In the genomic region with DNA sequence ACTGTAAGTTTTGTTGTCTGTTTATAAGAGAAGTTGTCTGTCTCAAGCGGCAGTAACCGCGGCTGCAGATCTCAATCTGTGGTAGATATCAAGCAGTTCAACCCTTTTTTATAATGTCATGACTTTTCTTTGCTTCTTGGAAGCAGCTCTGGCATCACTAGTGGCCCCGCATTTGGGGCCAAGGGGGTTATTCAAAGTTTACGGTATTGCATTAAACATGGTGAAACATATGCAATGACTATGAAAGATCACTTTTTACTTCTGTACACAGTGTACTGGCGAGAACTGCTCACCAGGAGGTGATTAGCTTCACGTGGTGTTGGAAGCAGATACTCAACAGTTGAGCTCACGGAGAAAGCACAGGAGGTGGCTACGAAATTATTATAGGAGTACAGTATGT, we compare ENCODE assay signal across 23 cellular contexts. TPM values are rescaled to one million over a fixed set of nuclear protein-coding genes. Genes with fewer than 3 reads are reported as not detected.
DNase-seq lines count a peak whose midpoint lies in the region; TF ChIP-seq lines count a peak whose summit lies in the region.
"Had no signal": no experiment of that assay in that cellular context is flagged by ENCODE, and none has a peak within 500 bp of the region (broad histone marks: within the 10 kb centered on the region; RNA-seq: fewer than 3 reads in every experiment).

No MANE protein-coding gene starts in this region.

- no TSS peak for BruUV-seq in PC-9 (replicated peaks; lab: Mats Ljungman, UMichigan)

- H3K27ac ChIP-seq in VCaP = no peak overlapping the region
- peak overlapping the region; percentile 39 for H3K27ac ChIP-seq in hepatocyte
- peak overlapping the region in 3 of 8 donors; percentile 4 to 59 (median 14) for H3K27ac ChIP-seq in spleen
- no peak overlapping the region for H3K27ac ChIP-seq in PC-9
- H3K27ac ChIP-seq: heart left ventricle had no signal

- intact Hi-C loops in activated CD4-positive, alpha-beta memory T cell treated with anti-CD3 and anti-CD28 coated beads for 36 hours (cut with micrococcal nuclease) = loop anchor here (1.0 kb wide), 1 partner anchor 142 kb away; no protein-coding TSS in a partner anchor
- intact Hi-C loops in spleen (cut with DNase I; ENCODE audit: low total_unique reads) (loop anchor here (2.0 to 10.0 kb wide), 2 partner anchors 115 to 141 kb away; partner anchors contain the start of gene KRTDAP), PC-9 (cut with micrococcal nuclease; ENCODE audit: unreplicated experiment) (loop anchor here (1.0 to 10.0 kb wide), 4 partner anchors 47 to 209 kb away; partner anchors contain the start of genes FXYD7 and TMEM147)

- no peaks in the 10 kb centered on the region for H3K9me3 Mint-ChIP-seq in activated CD4-positive, alpha-beta memory T cell treated with anti-CD3 and anti-CD28 coated beads for 36 hours
- no peaks in the 10 kb centered on the region for H3K9me3 Mint-ChIP-seq in activated CD4-positive, alpha-beta memory T cell treated with anti-CD3 and anti-CD28 coated beads, Interleukin-2, amount 10 ng/mL, durations not matched to agents 7 days and 5 days
- H3K9me3 Mint-ChIP-seq: CD14-positive monocyte; central memory CD8-positive, alpha-beta T cell; immature natural killer cell; natural killer cell treated with Interleukin-12 subunit alpha and Interleukin-12 subunit beta and Interleukin-15 and Interleukin-18, amount 100 ng/mL, for 72 hours had no signal

- H2AFZ ChIP-seq in hepatocyte (no peak overlapping the region), PC-9 (no peak overlapping the region)

- H3F3A ChIP-seq in PC-9 (ENCODE audit: insufficient read depth, low read depth) = no peaks in the 10 kb centered on the region; the same call in 1 of the 2 replicates

- H3K27me3 ChIP-seq in hepatocyte = no peaks in the 10 kb centered on the region
- peaks cover 0 to 17% (median 0%) of the 10 kb centered on the region in 7 donors for H3K27me3 ChIP-seq in spleen (replicated peaks in 1 of 7)
- H3K27me3 ChIP-seq in PC-9 (ENCODE audit: insufficient read depth, low read depth) = 0 out of 2 replicates have a peak, but pooled peaks cover 5% of the 10 kb centered on the region

- H3K27me3 Mint-ChIP-seq in activated CD4-positive, alpha-beta memory T cell treated with anti-CD3 and anti-CD28 coated beads for 36 hours = peaks cover 9% of the 10 kb centered on the region
- H3K27me3 Mint-ChIP-seq in activated CD4-positive, alpha-beta memory T cell treated with anti-CD3 and anti-CD28 coated beads, Interleukin-2, amount 10 ng/mL, durations not matched to agents 7 days and 5 days = peaks cover 16% of the 10 kb centered on the region

- peaks cover 28% of the 10 kb centered on the region for H3K4me1 Mint-ChIP-seq in activated CD4-positive, alpha-beta memory T cell treated with anti-CD3 and anti-CD28 coated beads for 36 hours (ENCODE audit: low read depth)
- H3K4me1 Mint-ChIP-seq in activated CD4-positive, alpha-beta memory T cell treated with anti-CD3 and anti-CD28 coated beads, Interleukin-2, amount 10 ng/mL, durations not matched to agents 7 days and 5 days = peaks cover 18% of the 10 kb centered on the region

- H3K9me3 ChIP-seq in hepatocyte (ENCODE audit: low read depth) (no peaks in the 10 kb centered on the region), spleen (no peaks in the 10 kb centered on the region), PC-9 (ENCODE audit: insufficient read depth, low read depth) (no peaks in the 10 kb centered on the region)
- H3K9me3 ChIP-seq: heart left ventricle, SK-N-SH had no signal

- peaks cover 5% of the 10 kb centered on the region for H3K4me1 ChIP-seq in hepatocyte (ENCODE audit: insufficient read depth)
- peaks cover 4 to 58% (median 26%) of the 10 kb centered on the region in 6 donors for H3K4me1 ChIP-seq in spleen
- no peaks in the 10 kb centered on the region for H3K4me1 ChIP-seq in PC-9 (replicated peaks; ENCODE audit: insufficient read depth)

- CTCF ChIA-PET in activated CD4-positive, alpha-beta memory T cell treated with anti-CD3 and anti-CD28 coated beads for 36 hours (lab: Charles Lee) = interaction anchor here (0.6 to 4.5 kb wide), 28 partner anchors 8 to 1003 kb away, joined by 3 to 101 read pairs (median 5); partner anchors contain the start of gene FFAR2
- CTCF ChIA-PET in activated CD4-positive, alpha-beta memory T cell treated with anti-CD3 and anti-CD28 coated beads, Interleukin-2, amount 10 ng/mL, durations not matched to agents 7 days and 5 days (lab: Charles Lee) = interaction anchor here (0.7 to 4.4 kb wide), 22 partner anchors 9 to 307 kb away, joined by 3 to 78 read pairs (median 4); partner anchors contain the start of gene FXYD5
- CTCF ChIA-PET in PC-9 (lab: Charles Lee) = interaction anchor here (0.6 to 1.0 kb wide), 3 partner anchors 60 to 142 kb away, joined by 3 to 7 read pairs (median 3); no protein-coding TSS in a partner anchor

- H3K36me3 Mint-ChIP-seq in activated CD4-positive, alpha-beta memory T cell treated with anti-CD3 and anti-CD28 coated beads for 36 hours = no peaks in the 10 kb centered on the region
- no peaks in the 10 kb centered on the region for H3K36me3 Mint-ChIP-seq in activated CD4-positive, alpha-beta memory T cell treated with anti-CD3 and anti-CD28 coated beads, Interleukin-2, amount 10 ng/mL, durations not matched to agents 7 days and 5 days (ENCODE audit: low read depth)
- H3K36me3 Mint-ChIP-seq: CD14-positive monocyte; immature natural killer cell; natural killer cell treated with Interleukin-12 subunit alpha and Interleukin-12 subunit beta and Interleukin-15 and Interleukin-18, amount 100 ng/mL, for 72 hours had no signal

- no peak overlapping the region for H3K4me2 ChIP-seq in hepatocyte
- H3K4me2 ChIP-seq in PC-9 = no peak overlapping the region
- H3K4me2 ChIP-seq: SK-N-SH had no signal

- no peak overlapping the region for H3K27ac Mint-ChIP-seq in activated CD4-positive, alpha-beta memory T cell treated with anti-CD3 and anti-CD28 coated beads for 36 hours
- no peak overlapping the region for H3K27ac Mint-ChIP-seq in activated CD4-positive, alpha-beta memory T cell treated with anti-CD3 and anti-CD28 coated beads, Interleukin-2, amount 10 ng/mL, durations not matched to agents 7 days and 5 days

- no peak overlapping the region for H3K4me3 ChIP-seq in hepatocyte
- H3K4me3 ChIP-seq in spleen = no peak overlapping the region
- H3K4me3 ChIP-seq in PC-9 = no peak overlapping the region
- H3K4me3 ChIP-seq: heart left ventricle, lung had no signal

- TF ChIP-seq POLR2A in spleen (IDR thresholded peaks at IDR 0.05) = no peak

- no peaks in the 10 kb centered on the region for H3K79me2 ChIP-seq in hepatocyte
- H3K79me2 ChIP-seq in PC-9 (ENCODE audit: low read depth) = no peaks in the 10 kb centered on the region

- H4K20me1 ChIP-seq in hepatocyte (ENCODE audit: insufficient read depth, poor library complexity, severe bottlenecking) = no peaks in the 10 kb centered on the region
- no peaks in the 10 kb centered on the region for H4K20me1 ChIP-seq in PC-9 (ENCODE audit: insufficient read depth)

- DNase-seq in activated CD4-positive, alpha-beta memory T cell treated with anti-CD3 and anti-CD28 coated beads for 36 hours = peak; percentile 9
- DNase-seq in activated CD4-positive, alpha-beta memory T cell treated with anti-CD3 and anti-CD28 coated beads, Interleukin-2, amount 10 ng/mL, durations not matched to agents 7 days and 5 days = no peak
- DNase-seq in hepatocyte (ENCODE audit: low spot score) (no peak), spleen (peak; percentile 54), PC-9 (no peak), NCI-H510A (lab: John Stamatoyannopoulos, UW) (no peak), T1000 (lab: John Stamatoyannopoulos, UW) (no peak)
- DNase-seq: activated CD4-positive, alpha-beta T cell treated with anti-CD3 and anti-CD28 coated beads for 1 hour; effector memory CD4-positive, alpha-beta T cell; GDM1; immature natural killer cell; NCI-H526 treated with DMSO at 0.1 percent for 48 hours; SK-N-SH; small intestine; stimulated activated CD4-positive, alpha-beta T cell treated with anti-CD3 and anti-CD28 coated beads, Interleukin-4, amount 100 ng/mL, for 24 hours; T-helper 9 cell had no signal

- peak; percentile 45; the same call in 1 of the 2 replicates for TF ChIP-seq CTCF in VCaP (conservative IDR thresholded peaks at IDR 0.05)
- peak; percentile 12 for TF ChIP-seq CTCF in hepatocyte (IDR thresholded peaks at IDR 0.05; ENCODE audit: poor library complexity)
- peak in 1 of 11 experiments; percentile 15 for TF ChIP-seq CTCF in spleen (IDR thresholded peaks at IDR 0.05 in 8 of 11, conservative IDR thresholded peaks at IDR 0.05 in 3 of 11)
- TF ChIP-seq CTCF in PC-9 (conservative IDR thresholded peaks at IDR 0.05) = no peak

- no peaks in the 10 kb centered on the region for H3K9me2 ChIP-seq in hepatocyte (replicated peaks; ENCODE audit: insufficient read depth)
- H3K9me2 ChIP-seq in PC-9 (ENCODE audit: insufficient read depth) = no peaks in the 10 kb centered on the region
- H3K9me2 ChIP-seq: SK-N-SH had no signal

- H3K36me3 ChIP-seq in hepatocyte (replicated peaks; ENCODE audit: insufficient read depth, low read depth) (no peaks in the 10 kb centered on the region), spleen (no peaks in the 10 kb centered on the region), PC-9 (ENCODE audit: low read depth) (no peaks in the 10 kb centered on the region)
- H3K36me3 ChIP-seq: heart left ventricle had no signal

- 81% methylated on average over 9 of the region's 9 CpGs for WGBS in hepatocyte (ENCODE audit: low lambda C conversion rate, missing lambda C conversion rate)
- WGBS in spleen, 5 donors = 69 to 85% (median 79%) methylated on average over 9 of the region's 9 CpGs

- POLR2A ChIA-PET in activated CD4-positive, alpha-beta memory T cell treated with anti-CD3 and anti-CD28 coated beads for 36 hours (lab: Charles Lee) = interaction anchor here (0.9 to 1.2 kb wide), 2 partner anchors 114 to 116 kb away, joined by 3 to 4 read pairs; no protein-coding TSS in a partner anchor
- POLR2A ChIA-PET in activated CD4-positive, alpha-beta memory T cell treated with anti-CD3 and anti-CD28 coated beads, Interleukin-2, amount 10 ng/mL, durations not matched to agents 7 days and 5 days (lab: Charles Lee) = interaction anchor here (1.2 to 2.8 kb wide), 4 partner anchors 77 to 141 kb away, joined by 3 to 12 read pairs (median 4); no protein-coding TSS in a partner anchor
- POLR2A ChIA-PET in PC-9 (lab: Charles Lee; ENCODE audit: unreplicated experiment) = interaction anchor here (0.5 kb wide), 1 partner anchor 341 kb away, joined by 24 read pairs; no protein-coding TSS in a partner anchor

- no peak overlapping the region for H3K4me3 Mint-ChIP-seq in activated CD4-positive, alpha-beta memory T cell treated with anti-CD3 and anti-CD28 coated beads for 36 hours
- no peak overlapping the region for H3K4me3 Mint-ChIP-seq in activated CD4-positive, alpha-beta memory T cell treated with anti-CD3 and anti-CD28 coated beads, Interleukin-2, amount 10 ng/mL, durations not matched to agents 7 days and 5 days
- H3K4me3 Mint-ChIP-seq: CD14-positive monocyte; central memory CD8-positive, alpha-beta T cell; immature natural killer cell had no signal

RNA-seq across cellular contexts. Expression of gene FFAR3, which starts 4.6 kb away (rescaled TPM):
- total RNA-seq in activated CD4-positive, alpha-beta memory T cell treated with anti-CD3 and anti-CD28 coated beads for 36 hours = 1 to 10 TPM; 1.1 TPM
- total RNA-seq in activated CD4-positive, alpha-beta memory T cell treated with anti-CD3 and anti-CD28 coated beads, Interleukin-2, amount 10 ng/mL, durations not matched to agents 7 days and 5 days = under 1 TPM; 0.63 to 0.78 TPM
- total RNA-seq in hepatocyte (0.80 and 1.6 TPM in 2 replicates), spleen (1 to 10 TPM in 4 of 7 donors, under 1 TPM in 2, not detected in 1; 0.55 to 3.2 (median 2.0) TPM), PC-9 (2021) (not detected in 2 replicates)
- polyA plus RNA-seq in hepatocyte (2.4 TPM in 1 of 2 replicates, not detected in the other), spleen (under 1 TPM; 0.30 to 0.45 (median 0.33) TPM)
- polyA plus RNA-seq: immature natural killer cell, SK-N-SH had no signal

RNA-seq across cellular contexts. Expression of gene FFAR1, which starts 5.9 kb away (rescaled TPM):
- under 1 TPM in 1 of 2 experiments, not detected in 1; 0.12 TPM for total RNA-seq in activated CD4-positive, alpha-beta memory T cell treated with anti-CD3 and anti-CD28 coated beads for 36 hours
- total RNA-seq in activated CD4-positive, alpha-beta memory T cell treated with anti-CD3 and anti-CD28 coated beads, Interleukin-2, amount 10 ng/mL, durations not matched to agents 7 days and 5 days = not detected
- not detected in 2 replicates for total RNA-seq in hepatocyte
- polyA plus RNA-seq in hepatocyte = not detected in 2 replicates
- total RNA-seq in spleen = under 1 TPM in 4 of 7 donors, not detected in 3; 0.16 to 0.32 (median 0.28) TPM
- polyA plus RNA-seq in spleen = under 1 TPM; 0.18 to 0.52 (median 0.26) TPM
- 0.23 and 0.44 TPM in 2 replicates for total RNA-seq in PC-9 (2021)
- total RNA-seq: heart left ventricle, urinary bladder had no signal
- polyA plus RNA-seq: CD14-positive monocyte, heart left ventricle, immature natural killer cell, SK-N-SH, urinary bladder had no signal

RNA-seq across cellular contexts. Expression of gene GPR42, which starts 17.2 kb away (rescaled TPM):
- under 1 TPM in 1 of 2 experiments, not detected in 1; 0.17 TPM for total RNA-seq in activated CD4-positive, alpha-beta memory T cell treated with anti-CD3 and anti-CD28 coated beads for 36 hours
- under 1 TPM in 1 of 2 experiments, not detected in 1; 0.13 TPM for total RNA-seq in activated CD4-positive, alpha-beta memory T cell treated with anti-CD3 and anti-CD28 coated beads, Interleukin-2, amount 10 ng/mL, durations not matched to agents 7 days and 5 days
- not detected in 2 replicates for total RNA-seq in hepatocyte
- 0.17 TPM in 1 of 2 replicates, not detected in the other for polyA plus RNA-seq in hepatocyte
- total RNA-seq in spleen = under 1 TPM in 3 of 7 donors, not detected in 4; 0.60 to 0.67 (median 0.66) TPM
- polyA plus RNA-seq in spleen = under 1 TPM in 1 of 3 donors, not detected in 2; 0.09 TPM
- not detected in 2 replicates for total RNA-seq in PC-9 (2021)
- total RNA-seq: heart left ventricle, urinary bladder had no signal
- polyA plus RNA-seq: heart left ventricle, immature natural killer cell, SK-N-SH had no signal

RNA-seq across cellular contexts. Expression of gene CD22, which starts 24.6 kb away (rescaled TPM):
- total RNA-seq in activated CD4-positive, alpha-beta memory T cell treated with anti-CD3 and anti-CD28 coated beads for 36 hours = 1 to 10 TPM in 1 of 2 experiments, under 1 TPM in 1; 0.75 to 1.2 TPM
- total RNA-seq in activated CD4-positive, alpha-beta memory T cell treated with anti-CD3 and anti-CD28 coated beads, Interleukin-2, amount 10 ng/mL, durations not matched to agents 7 days and 5 days = under 1 TPM; 0.63 to 0.76 TPM
- total RNA-seq in hepatocyte (1.6 and 3.5 TPM in 2 replicates), spleen (100 to 1,000 TPM; 251 to 446 (median 339) TPM), PC-9 (2021) (28.1 and 29.8 TPM in 2 replicates)
- polyA plus RNA-seq in hepatocyte (1.9 TPM in 1 of 2 replicates, not detected in the other), spleen (100 to 1,000 TPM; 292 to 445 (median 394) TPM)

Comparison
In these comparisons a context has a peak if more than half of its experiments do, and no peak if none do; other contexts are left out.
1. DNase-seq: peak in activated CD4-positive, alpha-beta memory T cell treated with anti-CD3 and anti-CD28 coated beads for 36 hours (single experiment) and spleen (single experiment); none in activated CD4-positive, alpha-beta memory T cell treated with anti-CD3 and anti-CD28 coated beads, Interleukin-2, amount 10 ng/mL, durations not matched to agents 7 days and 5 days (single experiment), hepatocyte (single experiment), PC-9 (0 of 2), NCI-H510A (single experiment) and T1000 (single experiment).